1 cellular context compared by ENCODE assay signal in genomic region chr1:25099343-25099951, GRCh38.
TF ChIP-seq lines count a peak whose summit lies in the region.

No MANE protein-coding gene starts in this region.

TF ChIP-seq in HepG2, 621 proteins besides CTCF, POLR2A, EP300 and RAD21 (continued from another document):
- TF ChIP-seq ZBTB39 (CRISPR knock-in tag; IDR thresholded peaks at IDR 0.05) (no peak), ZFP91 (CRISPR knock-in tag; IDR thresholded peaks at IDR 0.05; ENCODE audit: borderline replicate concordance) (no peak), KIAA2018 (CRISPR knock-in tag; IDR thresholded peaks at IDR 0.05; ENCODE audit: borderline replicate concordance) (no peak), ZNF20 (CRISPR knock-in tag; IDR thresholded peaks at IDR 0.05) (no peak), ZSCAN25 (CRISPR knock-in tag; IDR thresholded peaks at IDR 0.05) (0 out of 2 replicates have a peak, but pooled peaks have one; percentile 34), UBTF (CRISPR knock-in tag; IDR thresholded peaks at IDR 0.05) (0 out of 2 replicates have a peak, but pooled peaks have one; percentile 18)
